In the genomic region with DNA sequence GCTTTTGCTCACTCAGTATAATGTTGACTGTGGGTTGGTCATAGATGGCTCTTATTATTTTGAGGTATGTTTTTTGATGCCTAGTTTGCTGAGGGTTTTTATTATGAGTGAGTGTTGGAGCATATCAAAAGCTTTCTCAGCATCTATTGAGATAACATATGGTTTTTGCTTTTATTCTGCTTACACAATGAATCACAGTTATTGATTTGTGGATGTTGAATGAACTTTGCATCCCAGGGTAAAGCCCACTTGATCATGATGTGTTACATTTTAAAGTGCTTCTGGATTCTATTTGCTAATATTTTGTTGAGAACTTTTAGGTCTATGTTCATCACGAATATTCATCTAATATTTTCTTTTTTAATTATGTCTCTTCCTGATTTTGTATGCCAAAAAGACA, we compare ENCODE assay signal across 7 cellular contexts.
"Had no signal": no experiment of that assay in that cellular context is flagged by ENCODE, and none has a peak within 500 bp of the region (broad histone marks: within the 10 kb centered on the region; RNA-seq: fewer than 3 reads in every experiment).

No MANE protein-coding gene starts in this region.

- FAIRE-seq: H1, H54, HTR-8/SVneo had no signal

- ATAC-seq: GM23338 had no signal

- H3K4me3 ChIP-seq: GM23338 had no signal

- DNase-seq: H9, HCEC 1CT, KBM-7 had no signal
